ENCODE assay signal across 11 cellular contexts in the genomic region with DNA sequence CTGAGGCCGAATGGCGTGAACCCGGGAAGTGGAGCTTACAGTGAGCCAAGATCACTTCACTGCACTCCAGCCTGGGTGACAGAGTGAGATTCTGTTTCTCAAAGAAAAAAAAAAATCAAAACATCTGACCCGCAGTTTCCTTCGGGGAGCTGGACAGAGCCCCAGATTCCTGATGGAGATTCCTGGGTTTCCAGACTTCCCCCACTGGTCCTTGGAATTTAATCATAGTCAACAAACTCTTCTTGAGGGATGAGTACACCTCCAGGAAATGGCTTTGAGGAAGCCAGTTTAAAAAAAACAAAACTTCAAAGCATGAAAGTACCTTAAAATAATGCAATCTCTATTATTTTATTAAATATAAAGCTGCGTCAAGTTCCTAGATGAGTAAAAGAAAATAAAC. TPM values are rescaled to one million over a fixed set of nuclear protein-coding genes. Genes with fewer than 3 reads are reported as not detected.
DNase-seq lines count a peak whose midpoint lies in the region; ATAC-seq, FAIRE-seq and TF ChIP-seq lines count a peak whose summit lies in the region.
"Had no signal": no experiment of that assay in that cellular context is flagged by ENCODE, and none has a peak within 500 bp of the region (broad histone marks: within the 10 kb centered on the region; RNA-seq: fewer than 3 reads in every experiment).

No MANE protein-coding gene starts in this region.

- peaks cover 23% of the 10 kb centered on the region for H3K79me2 ChIP-seq in endothelial cell of umbilical vein (ENCODE audit: control insufficient read depth, insufficient read depth, low read length)

- H3K27ac Mint-ChIP-seq in activated CD4-positive, alpha-beta memory T cell treated with anti-CD3 and anti-CD28 coated beads for 36 hours, result no peak overlapping the region
- H3K27ac Mint-ChIP-seq in stimulated activated naive B cell treated with anti-CD40 and anti-IgM and Interleukin-4, amounts not matched to agents 10 μg/mL and 1 μg/mL and 100 μg/mL, for 72 hours, result no peak overlapping the region

- no peak for TF ChIP-seq EP300 in ovary (IDR thresholded peaks at IDR 0.05)

- H3K4me1 Mint-ChIP-seq in activated T-cell treated with anti-CD3 and anti-CD28 coated beads, Interleukin-2, amount 50 U/mL, for 4 hours (ENCODE audit: low read depth), result peaks cover 31% of the 10 kb centered on the region
- H3K4me1 Mint-ChIP-seq in activated CD4-positive, alpha-beta memory T cell treated with anti-CD3 and anti-CD28 coated beads for 36 hours (ENCODE audit: low read depth), result peaks cover 30% of the 10 kb centered on the region
- peaks cover 39 to 68% of the 10 kb centered on the region in 2 donors for H3K4me1 Mint-ChIP-seq in stimulated activated naive B cell treated with anti-CD40 and anti-IgM and Interleukin-4, amounts not matched to agents 10 μg/mL and 1 μg/mL and 100 μg/mL, for 72 hours

- BruUV-seq in endothelial cell of umbilical vein (replicated peaks; lab: Mats Ljungman, UMichigan), result no TSS peak

- ATAC-seq in activated T-cell treated with anti-CD3 and anti-CD28 coated beads, Interleukin-2, amount 50 U/mL, for 4 hours, result no peak
- ATAC-seq in stimulated activated naive B cell treated with anti-CD40 and anti-IgM and Interleukin-4, amounts not matched to agents 10 μg/mL and 1 μg/mL and 100 μg/mL, for 72 hours (replicated peaks), result no peak
- no peak for ATAC-seq in HG02938 (IDR thresholded peaks at IDR 0.05; ENCODE audit: unreplicated experiment)

- TF ChIP-seq POLR2A in endothelial cell of umbilical vein (IDR thresholded peaks at IDR 0.05; ENCODE audit: low read depth, low read length), result no peak
- no peak for TF ChIP-seq POLR2A in GM12891 (IDR thresholded peaks at IDR 0.05; ENCODE audit: low read depth, low read length)
- TF ChIP-seq POLR2A in ovary (IDR thresholded peaks at IDR 0.05), result no peak

- peak overlapping the region; percentile 34 for H3K27ac ChIP-seq in endothelial cell of umbilical vein (ENCODE audit: insufficient read depth, low read depth, low read length)
- H3K27ac ChIP-seq in ovary, result no peak overlapping the region

- H3K4me1 ChIP-seq in endothelial cell of umbilical vein (ENCODE audit: control insufficient read depth, extremely low read depth, insufficient read depth, low read length) (peaks cover 22% of the 10 kb centered on the region), ovary (ENCODE audit: insufficient read depth) (peaks cover 3% of the 10 kb centered on the region)

- H3K9me3 ChIP-seq in endothelial cell of umbilical vein (replicated peaks; ENCODE audit: control insufficient read depth, insufficient read depth, low read length) (no peaks in the 10 kb centered on the region), ovary (no peaks in the 10 kb centered on the region)
- H3K9me3 ChIP-seq: uterus had no signal

- no peak for TF ChIP-seq CTCF in endothelial cell of umbilical vein (IDR thresholded peaks at IDR 0.05; ENCODE audit: extremely low read depth in 1 of 2, insufficient read depth in 1 of 2, low read depth in 1 of 2, low read length in 2 of 2)
- no peak for TF ChIP-seq CTCF in ovary (IDR thresholded peaks at IDR 0.05)

- DNase-seq in activated T-cell treated with anti-CD3 and anti-CD28 coated beads, Interleukin-2, amount 50 U/mL, for 4 hours, result no peak
- DNase-seq in activated T-cell treated with anti-CD3 and anti-CD28 coated beads, Interleukin-2, amount 50 U/mL, for 48 hours, result no peak
- no peak for DNase-seq in activated CD4-positive, alpha-beta memory T cell treated with anti-CD3 and anti-CD28 coated beads for 36 hours
- DNase-seq in endothelial cell of umbilical vein (ENCODE audit: low read depth, low spot score) (peak; percentile 31), GM12891 (ENCODE audit: insufficient read length, low spot score) (no peak), ovary (no peak)
- no peak for DNase-seq in stimulated activated naive B cell treated with anti-CD40 and anti-IgM and Interleukin-4, amounts not matched to agents 10 μg/mL and 1 μg/mL and 100 μg/mL, for 72 hours
- DNase-seq: stimulated activated CD8-positive, alpha-beta memory T cell treated with anti-CD3 and anti-CD28 coated beads, Interleukin-4, amount 100 ng/mL, for 48 hours; uterus had no signal

- 48 to 75% (median 62%) methylated on average over 6 of the region's 6 CpGs for WGBS in ovary, 3 donors

- peak overlapping the region; percentile 42 for H3K4me2 ChIP-seq in endothelial cell of umbilical vein (ENCODE audit: insufficient read depth, low read length)

- no peaks in the 10 kb centered on the region for H3K9me1 ChIP-seq in endothelial cell of umbilical vein (replicated peaks; ENCODE audit: control insufficient read depth, extremely low read depth, insufficient read depth, low read length)

- H3K36me3 Mint-ChIP-seq in activated T-cell treated with anti-CD3 and anti-CD28 coated beads, Interleukin-2, amount 50 U/mL, for 4 hours (ENCODE audit: insufficient read depth), result peaks cover 28% of the 10 kb centered on the region
- H3K36me3 Mint-ChIP-seq in activated CD4-positive, alpha-beta memory T cell treated with anti-CD3 and anti-CD28 coated beads for 36 hours, result peaks cover 24% of the 10 kb centered on the region
- H3K36me3 Mint-ChIP-seq in stimulated activated naive B cell treated with anti-CD40 and anti-IgM and Interleukin-4, amounts not matched to agents 10 μg/mL and 1 μg/mL and 100 μg/mL, for 72 hours, result peaks cover 54 to 57% of the 10 kb centered on the region in 2 donors

- FAIRE-seq in endothelial cell of umbilical vein (lab: Jason Lieb, UNC) (peak; percentile 74), GM12891 (lab: Jason Lieb, UNC) (no peak)

- H3K9ac ChIP-seq in endothelial cell of umbilical vein (replicated peaks; ENCODE audit: extremely low read depth, insufficient read depth, low read length), result no peak overlapping the region

- intact Hi-C loops in activated CD4-positive, alpha-beta memory T cell treated with anti-CD3 and anti-CD28 coated beads for 36 hours (cut with micrococcal nuclease), result no loop called here
- intact Hi-C loops in endothelial cell of umbilical vein (cut with micrococcal nuclease) (no loop called here), ovary (cut with DNase I) (no loop called here)

- no peaks in the 10 kb centered on the region for H3K9me3 Mint-ChIP-seq in activated T-cell treated with anti-CD3 and anti-CD28 coated beads, Interleukin-2, amount 50 U/mL, for 4 hours
- H3K9me3 Mint-ChIP-seq in activated CD4-positive, alpha-beta memory T cell treated with anti-CD3 and anti-CD28 coated beads for 36 hours, result no peaks in the 10 kb centered on the region
- peaks cover 4% of the 10 kb centered on the region in 2 donors for H3K9me3 Mint-ChIP-seq in stimulated activated naive B cell treated with anti-CD40 and anti-IgM and Interleukin-4, amounts not matched to agents 10 μg/mL and 1 μg/mL and 100 μg/mL, for 72 hours

- H3K4me3 Mint-ChIP-seq in activated T-cell treated with anti-CD3 and anti-CD28 coated beads, Interleukin-2, amount 50 U/mL, for 4 hours, result peak overlapping the region; percentile 64
- peak overlapping the region; percentile 50 for H3K4me3 Mint-ChIP-seq in activated CD4-positive, alpha-beta memory T cell treated with anti-CD3 and anti-CD28 coated beads for 36 hours
- H3K4me3 Mint-ChIP-seq in stimulated activated naive B cell treated with anti-CD40 and anti-IgM and Interleukin-4, amounts not matched to agents 10 μg/mL and 1 μg/mL and 100 μg/mL, for 72 hours, result peak overlapping the region; percentile 44 to 48

- no peaks in the 10 kb centered on the region for H3K27me3 ChIP-seq in endothelial cell of umbilical vein (ENCODE audit: control insufficient read depth in 2 of 2, insufficient read depth in 2 of 2, low read length in 2 of 2)
- no peaks in the 10 kb centered on the region for H3K27me3 ChIP-seq in ovary
- H3K27me3 ChIP-seq: cardiac muscle cell, uterus had no signal

- no peaks in the 10 kb centered on the region for H3K27me3 Mint-ChIP-seq in activated T-cell treated with anti-CD3 and anti-CD28 coated beads, Interleukin-2, amount 50 U/mL, for 4 hours (ENCODE audit: low read depth)
- H3K27me3 Mint-ChIP-seq in activated CD4-positive, alpha-beta memory T cell treated with anti-CD3 and anti-CD28 coated beads for 36 hours, result no peaks in the 10 kb centered on the region
- no peaks in the 10 kb centered on the region for H3K27me3 Mint-ChIP-seq in stimulated activated naive B cell treated with anti-CD40 and anti-IgM and Interleukin-4, amounts not matched to agents 10 μg/mL and 1 μg/mL and 100 μg/mL, for 72 hours

- H3K4me3 ChIP-seq in endothelial cell of umbilical vein (replicated peaks in 1 of 3; ENCODE audit: insufficient read depth in 1 of 3, low read depth in 1 of 3, low read length in 3 of 3) (no peak overlapping the region), ovary (no peak overlapping the region)

- dilution Hi-C loops in endothelial cell of umbilical vein (cut with MboI; ENCODE audit: extremely low pct_ligation_motif_present, low sequenced_read_pairs), result no loop called here

- CTCF ChIA-PET in activated CD4-positive, alpha-beta memory T cell treated with anti-CD3 and anti-CD28 coated beads for 36 hours (lab: Charles Lee), result no interaction called here
- CTCF ChIA-PET in endothelial cell of umbilical vein (lab: Charles Lee), result interaction anchor here (1.4 to 2.8 kb wide), 3 partner anchors 8 to 114 kb away, joined by 4 to 11 read pairs (median 9); a partner anchor contains a TSS

- POLR2A ChIA-PET in activated CD4-positive, alpha-beta memory T cell treated with anti-CD3 and anti-CD28 coated beads for 36 hours (lab: Charles Lee), result no interaction called here
- POLR2A ChIA-PET in endothelial cell of umbilical vein (lab: Charles Lee), result no interaction called here

- H2AFZ ChIP-seq in endothelial cell of umbilical vein (ENCODE audit: low read depth, low read length), result no peak overlapping the region

- H4K20me1 ChIP-seq in endothelial cell of umbilical vein (replicated peaks; ENCODE audit: control insufficient read depth, extremely low read depth, insufficient read depth, low read length), result no peaks in the 10 kb centered on the region

- H3K36me3 ChIP-seq in endothelial cell of umbilical vein (ENCODE audit: control insufficient read depth in 2 of 2, extremely low read depth in 1 of 2, insufficient read depth in 2 of 2, low read length in 2 of 2) (peaks cover 10 to 21% of the 10 kb centered on the region in 2 experiments), ovary (no peaks in the 10 kb centered on the region)
- H3K36me3 ChIP-seq: uterus had no signal

RNA-seq across cellular contexts. Expression of a gene that starts 1.1 kb away (rescaled TPM):
- total RNA-seq in activated T-cell treated with anti-CD3 and anti-CD28 coated beads, Interleukin-2, amount 50 U/mL, for 4 hours, result 10 to 100 TPM; 55.8 to 59.4 (median 57.9) TPM
- 10 to 100 TPM; 44.4 to 47.8 TPM for total RNA-seq in activated CD4-positive, alpha-beta memory T cell treated with anti-CD3 and anti-CD28 coated beads for 36 hours
- total RNA-seq in endothelial cell of umbilical vein, result 42.3 and 46.7 TPM in 2 replicates
- 34.1 and 42.1 TPM in 2 replicates for polyA plus RNA-seq in endothelial cell of umbilical vein
- polyA plus RNA-seq in endothelial cell of umbilical vein (2011; cell fraction: cytosol; rRNA removed), result 22.6 and 26.0 TPM in 2 replicates
- 21.8 and 31.6 TPM in 2 replicates for polyA plus RNA-seq in endothelial cell of umbilical vein (2011; cell fraction: nucleus; rRNA removed)
- polyA plus RNA-seq in endothelial cell of umbilical vein (2012), result 15.8 and 20.7 TPM in 2 replicates
- polyA minus RNA-seq in endothelial cell of umbilical vein, result 19.3 and 21.1 TPM in 2 replicates
- 31.7 TPM for polyA minus RNA-seq in endothelial cell of umbilical vein (2011; cell fraction: cytosol; rRNA and poly(A)+ RNA removed)
- polyA minus RNA-seq in endothelial cell of umbilical vein (2011; cell fraction: nucleus; rRNA and poly(A)+ RNA removed), result 24.3 and 30.1 TPM in 2 replicates
- polyA plus RNA-seq in GM12891 (2012; ENCODE audit: low read depth, missing spikeins), result 90.5 TPM
- total RNA-seq in ovary, result 10 to 100 TPM; 17.6 to 36.6 (median 27.6) TPM
- 10 to 100 TPM in 1 of 2 donors, 1 to 10 TPM in 1; 5.9 to 17.1 TPM for polyA plus RNA-seq in ovary

RNA-seq across cellular contexts. Expression of a gene that starts 8.1 kb away (rescaled TPM):
- total RNA-seq in activated T-cell treated with anti-CD3 and anti-CD28 coated beads, Interleukin-2, amount 50 U/mL, for 4 hours, result 10 to 100 TPM; 49.9 to 56.5 (median 51.2) TPM
- 10 to 100 TPM; 25.5 to 26.9 TPM for total RNA-seq in activated CD4-positive, alpha-beta memory T cell treated with anti-CD3 and anti-CD28 coated beads for 36 hours
- 20.8 and 21.3 TPM in 2 replicates for total RNA-seq in endothelial cell of umbilical vein
- 8.2 and 10.6 TPM in 2 replicates for polyA plus RNA-seq in endothelial cell of umbilical vein
- polyA plus RNA-seq in endothelial cell of umbilical vein (2011; cell fraction: cytosol; rRNA removed), result 12.9 and 15.6 TPM in 2 replicates
- 6.6 and 8.0 TPM in 2 replicates for polyA plus RNA-seq in endothelial cell of umbilical vein (2011; cell fraction: nucleus; rRNA removed)
- polyA plus RNA-seq in endothelial cell of umbilical vein (2012), result 15.3 and 18.3 TPM in 2 replicates
- 10.1 and 12.2 TPM in 2 replicates for polyA minus RNA-seq in endothelial cell of umbilical vein
- 12.2 TPM for polyA minus RNA-seq in endothelial cell of umbilical vein (2011; cell fraction: cytosol; rRNA and poly(A)+ RNA removed)
- polyA minus RNA-seq in endothelial cell of umbilical vein (2011; cell fraction: nucleus; rRNA and poly(A)+ RNA removed), result 2.6 and 4.6 TPM in 2 replicates
- polyA plus RNA-seq in GM12891 (2012; ENCODE audit: low read depth, missing spikeins), result 44.2 TPM
- total RNA-seq in ovary, result 10 to 100 TPM; 12.6 to 28.5 (median 21.4) TPM
- 10 to 100 TPM; 18.4 to 26.0 TPM for polyA plus RNA-seq in ovary

RNA-seq across cellular contexts. Expression of a gene that starts 8.2 kb away (rescaled TPM):
- 100 to 1,000 TPM in 1 of 3 donors, 10 to 100 TPM in 2; 83.7 to 105 (median 96.8) TPM for total RNA-seq in activated T-cell treated with anti-CD3 and anti-CD28 coated beads, Interleukin-2, amount 50 U/mL, for 4 hours
- 100 to 1,000 TPM; 112 to 114 TPM for total RNA-seq in activated CD4-positive, alpha-beta memory T cell treated with anti-CD3 and anti-CD28 coated beads for 36 hours
- 23.9 and 26.0 TPM in 2 replicates for total RNA-seq in endothelial cell of umbilical vein
- 22.9 and 25.9 TPM in 2 replicates for polyA plus RNA-seq in endothelial cell of umbilical vein
- polyA plus RNA-seq in endothelial cell of umbilical vein (2011; cell fraction: cytosol; rRNA removed), result 25.7 and 26.2 TPM in 2 replicates
- polyA plus RNA-seq in endothelial cell of umbilical vein (2011; cell fraction: nucleus; rRNA removed), result 10.5 and 10.6 TPM in 2 replicates
- 19.9 and 31.0 TPM in 2 replicates for polyA plus RNA-seq in endothelial cell of umbilical vein (2012)
- polyA minus RNA-seq in endothelial cell of umbilical vein, result 8.4 and 8.5 TPM in 2 replicates
- 16.8 TPM for polyA minus RNA-seq in endothelial cell of umbilical vein (2011; cell fraction: cytosol; rRNA and poly(A)+ RNA removed)
- 0.77 and 4.4 TPM in 2 replicates for polyA minus RNA-seq in endothelial cell of umbilical vein (2011; cell fraction: nucleus; rRNA and poly(A)+ RNA removed)
- polyA plus RNA-seq in GM12891 (2012; ENCODE audit: low read depth, missing spikeins), result 56.5 TPM
- 1 to 10 TPM; 8.4 to 10.0 (median 9.1) TPM for total RNA-seq in ovary
- 10 to 100 TPM in 1 of 2 donors, 1 to 10 TPM in 1; 2.3 to 15.6 TPM for polyA plus RNA-seq in ovary
